Comparison of ENCODE assay signal across 19 cellular contexts in genomic region chr9:87277346-87277745, GRCh38.
DNase-seq lines count a peak whose midpoint lies in the region; ATAC-seq and TF ChIP-seq lines count a peak whose summit lies in the region.
"Had no signal": no experiment of that assay in that cellular context is flagged by ENCODE, and none has a peak within 500 bp of the region (broad histone marks: within the 10 kb centered on the region; RNA-seq: fewer than 3 reads in every experiment).

No MANE protein-coding gene starts in this region.

- 86% methylated on average over 2 of the region's 3 CpGs for WGBS in right lobe of liver (ENCODE audit: insufficient coverage, low coverage, low lambda C conversion rate, missing lambda C conversion rate)

- peaks cover 10% of the 10 kb centered on the region for H3K27me3 Mint-ChIP-seq in CD8-positive, alpha-beta T cell (ENCODE audit: low read depth)
- H3K27me3 Mint-ChIP-seq in naive thymus-derived CD4-positive, alpha-beta T cell = peaks cover 0 to 27% (median 5%) of the 10 kb centered on the region in 5 donors
- H3K27me3 Mint-ChIP-seq: activated naive CD8-positive, alpha-beta T cell had no signal

- H3K36me3 Mint-ChIP-seq in CD8-positive, alpha-beta T cell = no peaks in the 10 kb centered on the region
- no peaks in the 10 kb centered on the region for H3K36me3 Mint-ChIP-seq in naive thymus-derived CD4-positive, alpha-beta T cell
- H3K36me3 Mint-ChIP-seq: activated naive CD8-positive, alpha-beta T cell had no signal

- POLR2A ChIA-PET in CD8-positive, alpha-beta T cell (lab: Charles Lee) = no interaction called here
- POLR2A ChIA-PET in naive thymus-derived CD4-positive, alpha-beta T cell (lab: Charles Lee) = no interaction called here

- intact Hi-C loops in CD8-positive, alpha-beta T cell (cut with DNase I, micrococcal nuclease) = no loop called here
- intact Hi-C loops in naive thymus-derived CD4-positive, alpha-beta T cell (cut with micrococcal nuclease) = no loop called here
- intact Hi-C loops in right lobe of liver (cut with DNase I) = no loop called here

- H3K4me3 ChIP-seq in CD8-positive, alpha-beta T cell (ENCODE audit: low read depth, low read length) = no peak overlapping the region
- H3K4me3 ChIP-seq in RWPE2 (ENCODE audit: severe bottlenecking) (no peak overlapping the region), osteoblast (ENCODE audit: insufficient read depth, low read length) (peak overlapping the region; percentile 19), right lobe of liver (no peak overlapping the region)
- H3K4me3 ChIP-seq in naive thymus-derived CD4-positive, alpha-beta T cell (ENCODE audit: low read length) = no peak overlapping the region
- H3K4me3 ChIP-seq: GM12878, spleen, testis had no signal

- H3K9me3 ChIP-seq in CD8-positive, alpha-beta T cell (ENCODE audit: low read length) = no peaks in the 10 kb centered on the region
- no peaks in the 10 kb centered on the region for H3K9me3 ChIP-seq in RWPE2 (ENCODE audit: severe bottlenecking)
- H3K9me3 ChIP-seq in osteoblast (ENCODE audit: low read depth, low read length) = no peaks in the 10 kb centered on the region
- H3K9me3 ChIP-seq in naive thymus-derived CD4-positive, alpha-beta T cell (ENCODE audit: control insufficient read depth in 2 of 3, low read length in 3 of 3) = no peaks in the 10 kb centered on the region
- no peaks in the 10 kb centered on the region for H3K9me3 ChIP-seq in right lobe of liver
- H3K9me3 ChIP-seq: spleen, testis had no signal

- CTCF ChIA-PET in CD8-positive, alpha-beta T cell (lab: Charles Lee) = no interaction called here
- CTCF ChIA-PET in naive thymus-derived CD4-positive, alpha-beta T cell (lab: Charles Lee) = no interaction called here

- peak overlapping the region; percentile 73 for H3K4me2 ChIP-seq in osteoblast (ENCODE audit: insufficient read depth, low read length)

- H3K27ac ChIP-seq in CD8-positive, alpha-beta T cell (ENCODE audit: low read depth, low read length) = no peak overlapping the region
- H3K27ac ChIP-seq in RWPE2 (ENCODE audit: poor library complexity, severe bottlenecking) (peak overlapping the region; percentile 56), epithelial cell of prostate (peak overlapping the region; percentile 47), osteoblast (ENCODE audit: low read depth, low read length) (peak overlapping the region; percentile 95), right lobe of liver (no peak overlapping the region)
- no peak overlapping the region for H3K27ac ChIP-seq in naive thymus-derived CD4-positive, alpha-beta T cell (ENCODE audit: low read depth, low read length)
- H3K27ac ChIP-seq: testis had no signal

- H3K4me1 ChIP-seq in CD8-positive, alpha-beta T cell (ENCODE audit: insufficient read depth, low read length) = peaks cover 25% of the 10 kb centered on the region
- H3K4me1 ChIP-seq in RWPE2 (ENCODE audit: insufficient read depth, poor library complexity, severe bottlenecking) = peaks cover 14% of the 10 kb centered on the region
- peaks cover 52% of the 10 kb centered on the region for H3K4me1 ChIP-seq in osteoblast (ENCODE audit: insufficient read depth, low read length)
- H3K4me1 ChIP-seq in naive thymus-derived CD4-positive, alpha-beta T cell (ENCODE audit: control insufficient read depth in 2 of 2, insufficient read depth in 2 of 2, low read length in 2 of 2) = peaks cover 0 to 43% of the 10 kb centered on the region in 2 donors
- H3K4me1 ChIP-seq in right lobe of liver = no peaks in the 10 kb centered on the region
- H3K4me1 ChIP-seq: testis had no signal

- no peak overlapping the region for H3K4me3 Mint-ChIP-seq in CD8-positive, alpha-beta T cell
- peak overlapping the region in 1 of 10 donors; percentile 45 for H3K4me3 Mint-ChIP-seq in naive thymus-derived CD4-positive, alpha-beta T cell
- H3K4me3 Mint-ChIP-seq: activated naive CD8-positive, alpha-beta T cell had no signal

- no peak for DNase-seq in CD8-positive, alpha-beta T cell
- DNase-seq in RWPE2 (ENCODE audit: low spot score) (no peak), epithelial cell of prostate (ENCODE audit: low read depth, low spot score) (no peak), osteoblast (ENCODE audit: insufficient read length, low spot score, missing footprints) (no peak), HPDE6-E6E7 (ENCODE audit: extremely low spot score) (no peak), right lobe of liver (no peak), NCI-H1436 (lab: John Stamatoyannopoulos, UW) (no peak)
- DNase-seq in naive thymus-derived CD4-positive, alpha-beta T cell = no peak
- DNase-seq: activated CD4-positive, alpha-beta T cell treated with anti-CD3 and anti-CD28 coated beads for 4 hours; activated T-cell treated with anti-CD3 and anti-CD28 coated beads for 4 hours; caudate nucleus; foreskin melanocyte; NCI-H187 treated with DMSO at 0.1 percent for 48 hours; NCI-H446 treated with DMSO at 0.1 percent for 48 hours; posterior cingulate gyrus; spleen; testis had no signal

- peak overlapping the region; percentile 78 for H3K27ac Mint-ChIP-seq in CD8-positive, alpha-beta T cell
- H3K27ac Mint-ChIP-seq in naive thymus-derived CD4-positive, alpha-beta T cell = peak overlapping the region in 1 of 9 donors; percentile 70
- H3K27ac Mint-ChIP-seq: activated naive CD8-positive, alpha-beta T cell had no signal

- no peak for TF ChIP-seq POLR2A in right lobe of liver (IDR thresholded peaks at IDR 0.05)

- no peaks in the 10 kb centered on the region for H4K20me1 ChIP-seq in osteoblast (ENCODE audit: insufficient read depth, low read length)

- no peaks in the 10 kb centered on the region for H3K9me3 Mint-ChIP-seq in CD8-positive, alpha-beta T cell
- H3K9me3 Mint-ChIP-seq in naive thymus-derived CD4-positive, alpha-beta T cell = peaks cover 0 to 5% (median 0%) of the 10 kb centered on the region in 11 donors

- no peak for ATAC-seq in CD8-positive, alpha-beta T cell
- ATAC-seq in RWPE2 (ENCODE audit: low read depth) (no peak), right lobe of liver (no peak)
- no peak for ATAC-seq in naive thymus-derived CD4-positive, alpha-beta T cell

- peaks cover 30% of the 10 kb centered on the region for H3K4me1 Mint-ChIP-seq in CD8-positive, alpha-beta T cell (ENCODE audit: low read depth)
- peaks cover 6 to 32% (median 10%) of the 10 kb centered on the region in 7 donors for H3K4me1 Mint-ChIP-seq in naive thymus-derived CD4-positive, alpha-beta T cell

- peak overlapping the region; percentile 40 for H2AFZ ChIP-seq in osteoblast (ENCODE audit: low read length)

- no peaks in the 10 kb centered on the region for H3K79me2 ChIP-seq in osteoblast (ENCODE audit: insufficient read depth, low read length)

- no peaks in the 10 kb centered on the region for H3K27me3 ChIP-seq in CD8-positive, alpha-beta T cell (ENCODE audit: insufficient read depth, low read length)
- H3K27me3 ChIP-seq in RWPE2 (ENCODE audit: insufficient read depth, poor library complexity, severe bottlenecking) (no peaks in the 10 kb centered on the region), osteoblast (ENCODE audit: insufficient read depth, low read length) (no peaks in the 10 kb centered on the region), right lobe of liver (no peaks in the 10 kb centered on the region)
- no peaks in the 10 kb centered on the region for H3K27me3 ChIP-seq in naive thymus-derived CD4-positive, alpha-beta T cell (ENCODE audit: control insufficient read depth in 2 of 2, insufficient read depth in 2 of 2, low read length in 2 of 2)
- H3K27me3 ChIP-seq: testis had no signal

- TF ChIP-seq CTCF in CD8-positive, alpha-beta T cell (IDR thresholded peaks at IDR 0.05) = no peak
- no peak for TF ChIP-seq CTCF in RWPE2 (IDR thresholded peaks at IDR 0.05; ENCODE audit: poor library complexity, severe bottlenecking)
- TF ChIP-seq CTCF in osteoblast (IDR thresholded peaks at IDR 0.05; ENCODE audit: extremely low read depth, low read depth, low read length) = no peak
- TF ChIP-seq CTCF in right lobe of liver (IDR thresholded peaks at IDR 0.05) = no peak

- no peaks in the 10 kb centered on the region for H3K36me3 ChIP-seq in CD8-positive, alpha-beta T cell (ENCODE audit: insufficient read depth, low read length)
- H3K36me3 ChIP-seq in RWPE2 (ENCODE audit: low read depth) (no peaks in the 10 kb centered on the region), osteoblast (ENCODE audit: insufficient read depth, low read length) (no peaks in the 10 kb centered on the region), right lobe of liver (no peaks in the 10 kb centered on the region)
- no peaks in the 10 kb centered on the region for H3K36me3 ChIP-seq in naive thymus-derived CD4-positive, alpha-beta T cell (ENCODE audit: control insufficient read depth in 2 of 3, insufficient read depth in 3 of 3, low read length in 3 of 3)
- H3K36me3 ChIP-seq: spleen had no signal

Comparison
In these comparisons a context has a peak if more than half of its experiments do, and no peak if none do; other contexts are left out.
1. H3K27ac ChIP-seq: peak in RWPE2 (single experiment), epithelial cell of prostate (single experiment) and osteoblast (single experiment); none in CD8-positive, alpha-beta T cell (single experiment), naive thymus-derived CD4-positive, alpha-beta T cell (single experiment) and right lobe of liver (0 of 3).